11 cellular contexts compared by ENCODE assay signal in genomic region chr15:57283774-57284508, GRCh38.
DNase-seq lines count a peak whose midpoint lies in the region; ATAC-seq lines count a peak whose summit lies in the region.
"Had no signal": no experiment of that assay in that cellular context is flagged by ENCODE, and none has a peak within 500 bp of the region (broad histone marks: within the 10 kb centered on the region; RNA-seq: fewer than 3 reads in every experiment).

No MANE protein-coding gene starts in this region.

- in situ Hi-C loops in KBM-7 (cut with MboI; ENCODE audit: low pct_unique_long_range_greater_than_20kb, low sequenced_read_pairs) = no loop called here

- peak overlapping the region; percentile 93 for H3K27ac Mint-ChIP-seq in stimulated activated naive B cell treated with anti-CD40 and anti-IgM and Interleukin-4, amounts not matched to agents 10 μg/mL and 1 μg/mL and 100 μg/mL, for 72 hours
- H3K27ac Mint-ChIP-seq: T-helper 1 cell treated with Interleukin-12 subunit alpha and Interleukin-12 subunit beta and Interleukin-4 antibody, amounts not matched to agents 30 μg/mL and 1 μg/mL, for 36 hours had no signal

- peaks cover 46% of the 10 kb centered on the region for H3K36me3 ChIP-seq in adipocyte (ENCODE audit: control insufficient read depth, insufficient read depth, low read length, severe bottlenecking)

- H3K4me3 Mint-ChIP-seq in stimulated activated naive B cell treated with anti-CD40 and anti-IgM and Interleukin-4, amounts not matched to agents 10 μg/mL and 1 μg/mL and 100 μg/mL, for 72 hours = peak overlapping the region; percentile 26 to 59
- H3K4me3 Mint-ChIP-seq: T-helper 1 cell treated with Interleukin-12 subunit alpha and Interleukin-12 subunit beta and Interleukin-4 antibody, amounts not matched to agents 30 μg/mL and 1 μg/mL, for 36 hours had no signal

- H3K27me3 ChIP-seq in adipocyte (replicated peaks; ENCODE audit: control insufficient read depth, insufficient read depth, low read length) = no peaks in the 10 kb centered on the region

- DNase-seq in KBM-7 (peak; percentile 56), adipocyte (ENCODE audit: low read depth) (peak; percentile 53), HuH-7.5 (ENCODE audit: low spot score) (no peak)
- DNase-seq in stimulated activated naive B cell treated with anti-CD40 and anti-IgM and Interleukin-4, amounts not matched to agents 10 μg/mL and 1 μg/mL and 100 μg/mL, for 72 hours = no peak
- no peak for DNase-seq in activated CD4-positive, alpha-beta T cell treated with anti-CD3 and anti-CD28 coated beads, Interleukin-2, amount 50 U/mL, for 4 hours
- no peak for DNase-seq in stimulated activated CD4-positive, alpha-beta T cell treated with anti-CD3 and anti-CD28 coated beads, Interleukin-2, amount 100 ng/mL, for 48 hours
- DNase-seq: DMS53; NCI-H526 treated with DMSO at 0.1 percent for 48 hours; stimulated activated CD8-positive, alpha-beta memory T cell treated with anti-CD3 and anti-CD28 coated beads, Interleukin-4, amount 100 ng/mL, for 48 hours had no signal

- H3K4me1 Mint-ChIP-seq in stimulated activated naive B cell treated with anti-CD40 and anti-IgM and Interleukin-4, amounts not matched to agents 10 μg/mL and 1 μg/mL and 100 μg/mL, for 72 hours = peaks cover 54 to 89% of the 10 kb centered on the region in 2 donors

- H3K9me3 ChIP-seq in adipocyte (ENCODE audit: control insufficient read depth, low read length) = no peaks in the 10 kb centered on the region

- H3K4me1 ChIP-seq in adipocyte (ENCODE audit: control insufficient read depth, insufficient read depth, low read length) = peaks cover 27% of the 10 kb centered on the region

- H3K36me3 Mint-ChIP-seq in stimulated activated naive B cell treated with anti-CD40 and anti-IgM and Interleukin-4, amounts not matched to agents 10 μg/mL and 1 μg/mL and 100 μg/mL, for 72 hours = peaks cover 18 to 23% of the 10 kb centered on the region in 2 donors

- ATAC-seq in GM19043 (IDR thresholded peaks at IDR 0.05; ENCODE audit: low read depth, unreplicated experiment) = peak; percentile 3
- ATAC-seq in stimulated activated naive B cell treated with anti-CD40 and anti-IgM and Interleukin-4, amounts not matched to agents 10 μg/mL and 1 μg/mL and 100 μg/mL, for 72 hours (replicated peaks) = peak; percentile 19 to 38

- peak overlapping the region; percentile 41 for H3K9ac ChIP-seq in adipocyte (ENCODE audit: low read length)

- no peaks in the 10 kb centered on the region for H3K27me3 Mint-ChIP-seq in stimulated activated naive B cell treated with anti-CD40 and anti-IgM and Interleukin-4, amounts not matched to agents 10 μg/mL and 1 μg/mL and 100 μg/mL, for 72 hours

- no peak overlapping the region for H3K4me3 ChIP-seq in adipocyte (ENCODE audit: low read length)

- H3K9me3 Mint-ChIP-seq in stimulated activated naive B cell treated with anti-CD40 and anti-IgM and Interleukin-4, amounts not matched to agents 10 μg/mL and 1 μg/mL and 100 μg/mL, for 72 hours = no peaks in the 10 kb centered on the region
- H3K9me3 Mint-ChIP-seq: T-helper 1 cell treated with Interleukin-12 subunit alpha and Interleukin-12 subunit beta and Interleukin-4 antibody, amounts not matched to agents 30 μg/mL and 1 μg/mL, for 36 hours had no signal

Comparison
In these comparisons a context has a peak if more than half of its experiments do, and no peak if none do; other contexts are left out.
1. DNase-seq: peak in KBM-7 (single experiment) and adipocyte (single experiment); none in stimulated activated naive B cell treated with anti-CD40 and anti-IgM and Interleukin-4, amounts not matched to agents 10 μg/mL and 1 μg/mL and 100 μg/mL, for 72 hours (single experiment), activated CD4-positive, alpha-beta T cell treated with anti-CD3 and anti-CD28 coated beads, Interleukin-2, amount 50 U/mL, for 4 hours (0 of 2), stimulated activated CD4-positive, alpha-beta T cell treated with anti-CD3 and anti-CD28 coated beads, Interleukin-2, amount 100 ng/mL, for 48 hours (0 of 2) and HuH-7.5 (single experiment).